In the genomic region with DNA sequence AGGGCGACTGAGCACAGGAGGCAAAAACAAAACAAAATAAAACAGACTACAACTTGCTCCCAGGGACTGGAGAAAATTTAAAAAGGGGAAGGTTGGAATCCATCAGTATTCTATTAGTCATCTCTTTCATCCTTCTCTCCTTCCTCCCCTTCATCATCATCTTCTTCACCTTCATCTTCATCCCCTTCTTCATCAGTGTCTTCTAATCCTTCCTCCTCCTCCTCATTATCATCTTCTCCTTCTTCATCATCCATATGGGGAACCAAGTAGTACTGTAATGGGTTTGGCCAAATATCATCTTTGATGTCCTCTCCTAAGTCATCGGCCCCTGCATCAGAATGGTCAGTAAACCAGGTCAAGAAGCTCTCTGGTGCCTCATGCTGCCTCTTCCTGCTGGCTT, we compare ENCODE assay signal across 10 cellular contexts.
"Had no signal": no experiment of that assay in that cellular context is flagged by ENCODE, and none has a peak within 500 bp of the region (broad histone marks: within the 10 kb centered on the region; RNA-seq: fewer than 3 reads in every experiment).

No MANE protein-coding gene starts in this region.

- ATAC-seq: HepG2 had no signal

- H3K27ac ChIP-seq: GM23248, HL-60, KMS-11 had no signal

- H3K9me3 Mint-ChIP-seq: IgD-negative memory B cell had no signal

- H3K4me3 Mint-ChIP-seq: H9, IgD-negative memory B cell had no signal

- DNase-seq: GM23248, GOT3, H9, HCEC 1CT, Karpas-422, KBM-7 had no signal

- H3K4me3 ChIP-seq: GM23248 had no signal

- H3K27me3 Mint-ChIP-seq: IgD-negative memory B cell had no signal

- H3K36me3 Mint-ChIP-seq: IgD-negative memory B cell had no signal
